Comparison of ENCODE assay signal across 24 cellular contexts in the genomic region with DNA sequence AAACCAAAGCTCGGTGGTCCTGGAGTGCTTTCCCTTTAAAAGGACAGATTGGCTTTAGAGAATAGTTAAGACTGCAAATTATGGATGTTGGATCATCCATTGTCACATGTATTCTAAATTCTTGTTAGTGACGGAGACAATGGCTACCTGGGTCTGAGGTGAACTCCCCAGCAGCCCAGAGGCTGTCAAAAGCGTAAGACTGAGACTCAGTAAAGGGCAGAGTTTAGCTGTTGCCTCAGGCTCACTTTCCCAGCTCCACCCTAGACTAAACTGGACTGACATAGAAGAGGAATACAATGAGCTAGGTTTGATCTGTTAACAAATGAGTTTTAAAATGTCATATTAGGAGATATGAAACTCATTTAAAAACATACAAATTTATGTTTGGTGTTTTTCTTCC.
"Had no signal": no experiment of that assay in that cellular context is flagged by ENCODE, and none has a peak within 500 bp of the region (broad histone marks: within the 10 kb centered on the region; RNA-seq: fewer than 3 reads in every experiment).

No MANE protein-coding gene starts in this region.

- H3K36me3 ChIP-seq: MG63, SJCRH30 had no signal

- H3K4me1 ChIP-seq: SJCRH30 had no signal

- DNase-seq: activated CD4-positive, alpha-beta T cell treated with anti-CD3 and anti-CD28 coated beads for 36 hours; activated CD4-positive, alpha-beta T cell treated with anti-CD3 and anti-CD28 coated beads, Interleukin-2, amount 10 ng/mL, durations not matched to agents 7 days and 5 days; activated CD4-positive, alpha-beta T cell treated with anti-CD3 and anti-CD28 coated beads, Interleukin-2, amount 50 U/mL, for 48 hours; activated CD8-positive, alpha-beta T cell treated with anti-CD3 and anti-CD28 coated beads, Interleukin-2, amount 10 ng/mL, durations not matched to agents 7 days and 5 days; activated naive CD4-positive, alpha-beta T cell treated with anti-CD3 and anti-CD28 coated beads, Interleukin-2, amount 10 ng/mL, durations not matched to agents 7 days and 5 days; activated naive CD8-positive, alpha-beta T cell treated with anti-CD3 and anti-CD28 coated beads, Interleukin-2, amount 50 U/mL, for 24 hours; activated T-cell treated with anti-CD3 and anti-CD28 coated beads, Interleukin-2, amount 50 U/mL, for 24 hours; anterior cingulate cortex; caudate nucleus; cerebellar nuclear complex; Kasumi-1; KBM-7; MG63; NCI-H1048; NCI-H146; NCI-H187; NCI-H2081; NCI-H2171 treated with DMSO at 0.1 percent for 48 hours; NCI-H510A; NCI-H526; SHP77; SJCRH30; T1000 had no signal

- H3K4me3 ChIP-seq: MG63, SJCRH30, SK-N-MC had no signal

- H3K27ac ChIP-seq: SJCRH30, SK-N-MC had no signal

- H3K9me3 ChIP-seq: MG63 had no signal
